Comparison of ENCODE assay signal across 9 cellular contexts in genomic region chr9:36862206-36863145, GRCh38.
A peak's percentile ranks its signal among the peaks of the same experiment; 100 is the strongest.
DNase-seq lines count a peak whose midpoint lies in the region; ATAC-seq and TF ChIP-seq lines count a peak whose summit lies in the region.
"Had no signal": no experiment of that assay in that cellular context is flagged by ENCODE, and none has a peak within 500 bp of the region (broad histone marks: within the 10 kb centered on the region; RNA-seq: fewer than 3 reads in every experiment).

No MANE protein-coding gene starts in this region.

- no peak overlapping the region for H4K12ac ChIP-seq in trophoblast cell (ENCODE audit: low read depth, low read length)

- H3K9ac ChIP-seq in trophoblast cell (ENCODE audit: low read length), result no peak overlapping the region

- peaks cover 2% of the 10 kb centered on the region for H3K9me3 ChIP-seq in trophoblast cell (ENCODE audit: insufficient read depth, low read depth, low read length)
- no peaks in the 10 kb centered on the region for H3K9me3 ChIP-seq in effector memory CD4-positive, alpha-beta T cell (ENCODE audit: control insufficient read depth, low read length)

- intact Hi-C loops in Right ventricle myocardium inferior (cut with DNase I) (no loop called here), cardiac septum (cut with DNase I) (no loop called here)

- H3K4me3 ChIP-seq in fibroblast of villous mesenchyme (ENCODE audit: low read depth, low read length) (no peak overlapping the region), trophoblast cell (ENCODE audit: low read depth, low read length) (no peak overlapping the region)
- no peak overlapping the region for H3K4me3 ChIP-seq in effector memory CD4-positive, alpha-beta T cell (ENCODE audit: insufficient read depth, low read depth, low read length, poor library complexity, severe bottlenecking)

- no peaks in the 10 kb centered on the region for H3K36me3 ChIP-seq in trophoblast cell (ENCODE audit: control insufficient read depth in 1 of 2, insufficient read depth in 2 of 2, low read length in 2 of 2)
- no peaks in the 10 kb centered on the region for H3K36me3 ChIP-seq in effector memory CD4-positive, alpha-beta T cell (ENCODE audit: control insufficient read depth, insufficient read depth, low read length)

- H3K14ac ChIP-seq in trophoblast cell (ENCODE audit: low read length), result no peak overlapping the region

- no peak overlapping the region for H4K91ac ChIP-seq in trophoblast cell (ENCODE audit: low read depth, low read length)

- TF ChIP-seq POLR2A in GM18505 (IDR thresholded peaks at IDR 0.05; ENCODE audit: borderline replicate concordance, extremely low read depth, insufficient read depth, insufficient read length), result no peak

- no peak overlapping the region for H2BK5ac ChIP-seq in trophoblast cell (ENCODE audit: low read depth, low read length, poor library complexity)

- H4K8ac ChIP-seq in trophoblast cell (ENCODE audit: low read depth, low read length), result no peak overlapping the region

- no peak overlapping the region for H3K18ac ChIP-seq in trophoblast cell (ENCODE audit: low read length)

- TF ChIP-seq CTCF in fibroblast of villous mesenchyme (IDR thresholded peaks at IDR 0.05; ENCODE audit: insufficient read depth, low read depth, low read length), result peak; percentile 69

- WGBS in trophoblast cell (ENCODE audit: extremely low coverage, insufficient coverage, insufficient read length), result no CpG with 5 or more reads among the region's 21 CpGs

- peak; percentile 56 for DNase-seq in Right ventricle myocardium inferior (ENCODE audit: missing footprints)
- no peak for DNase-seq in cardiac septum (ENCODE audit: low spot score)
- DNase-seq in RPMI7951 (ENCODE audit: low read depth), result peak; percentile 34
- peak; percentile 32 for DNase-seq in fibroblast of villous mesenchyme (ENCODE audit: low read depth)
- DNase-seq in trophoblast cell, result peak; percentile 24 to 67
- DNase-seq in effector memory CD4-positive, alpha-beta T cell, result no peak

- no peak overlapping the region for H2BK120ac ChIP-seq in trophoblast cell (ENCODE audit: insufficient read depth, low read length, poor library complexity)

- no peak overlapping the region for H3K27ac ChIP-seq in trophoblast cell (ENCODE audit: low read depth, low read length)
- H3K27ac ChIP-seq in effector memory CD4-positive, alpha-beta T cell (ENCODE audit: insufficient read depth, low read length, poor library complexity, severe bottlenecking), result no peak overlapping the region

- H3K27me3 ChIP-seq in trophoblast cell (ENCODE audit: insufficient read depth, low read length), result no peaks in the 10 kb centered on the region
- H3K27me3 ChIP-seq in effector memory CD4-positive, alpha-beta T cell (replicated peaks; ENCODE audit: control insufficient read depth, insufficient read depth, low read length, poor library complexity, severe bottlenecking), result no peaks in the 10 kb centered on the region

- H3K79me1 ChIP-seq in trophoblast cell (ENCODE audit: low read length), result no peaks in the 10 kb centered on the region

- H2AFZ ChIP-seq in trophoblast cell (ENCODE audit: insufficient read depth, low read length, poor library complexity), result no peak overlapping the region

- no peak overlapping the region for H3K4me2 ChIP-seq in trophoblast cell (ENCODE audit: low read length)

- no peak overlapping the region for H2AK5ac ChIP-seq in trophoblast cell (ENCODE audit: low read length)

- H3K23ac ChIP-seq in trophoblast cell (ENCODE audit: low read length), result no peak overlapping the region

- H3K4ac ChIP-seq in trophoblast cell (ENCODE audit: low read depth, low read length), result no peak overlapping the region

- no peaks in the 10 kb centered on the region for H3K79me2 ChIP-seq in trophoblast cell (ENCODE audit: control insufficient read depth, insufficient read depth, low read length, poor library complexity)

- ATAC-seq in Right ventricle myocardium inferior, result no peak
- no peak for ATAC-seq in GM19463 (IDR thresholded peaks at IDR 0.05; ENCODE audit: unreplicated experiment)
- no peak for ATAC-seq in GM18505 (IDR thresholded peaks at IDR 0.05; ENCODE audit: unreplicated experiment)
- ATAC-seq: activated naive CD4-positive, alpha-beta T cell treated with anti-CD3 and anti-CD28 coated beads, Interleukin-2, amount 50 U/mL, for 72 hours had no signal

- no peak overlapping the region for H2BK12ac ChIP-seq in trophoblast cell (ENCODE audit: low read length)

- peaks cover 9 to 11% of the 10 kb centered on the region in 2 experiments for H3K4me1 ChIP-seq in trophoblast cell (ENCODE audit: control insufficient read depth in 1 of 2, insufficient read depth in 2 of 2, low read length in 2 of 2)
- no peaks in the 10 kb centered on the region for H3K4me1 ChIP-seq in effector memory CD4-positive, alpha-beta T cell (ENCODE audit: control insufficient read depth, insufficient read depth, low read length, poor library complexity, severe bottlenecking)

Comparison
In these comparisons a context has a peak if more than half of its experiments do, and no peak if none do; other contexts are left out.
1. DNase-seq: peak in Right ventricle myocardium inferior (single experiment), RPMI7951 (single experiment), fibroblast of villous mesenchyme (single experiment) and trophoblast cell (2 of 2); none in cardiac septum (single experiment) and effector memory CD4-positive, alpha-beta T cell (0 of 3).